ENCODE assay signal across 15 cellular contexts in the genomic region with DNA sequence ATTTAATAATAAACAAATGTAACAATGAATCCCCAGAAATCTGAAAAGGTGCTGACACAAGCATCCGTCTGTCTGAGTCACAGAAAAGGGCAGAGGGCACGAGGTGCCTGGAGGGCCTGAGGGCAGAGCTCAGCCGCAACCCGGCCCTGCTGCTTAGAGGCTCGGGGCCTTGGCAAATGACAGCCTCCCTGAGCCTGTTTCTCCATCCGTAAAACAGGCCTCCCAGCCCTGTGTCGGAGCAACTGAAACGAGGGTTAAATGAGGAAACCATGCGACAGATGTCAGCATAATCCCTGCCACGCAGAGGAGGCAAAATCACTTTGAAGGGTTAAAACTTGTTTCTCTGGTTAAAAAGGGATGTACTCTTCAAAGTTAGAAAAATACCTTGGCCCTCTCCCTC. TPM values are rescaled to one million over a fixed set of nuclear protein-coding genes. Genes with fewer than 3 reads are reported as not detected.
DNase-seq lines count a peak whose midpoint lies in the region; ATAC-seq and TF ChIP-seq lines count a peak whose summit lies in the region.
"Had no signal": no experiment of that assay in that cellular context is flagged by ENCODE, and none has a peak within 500 bp of the region (broad histone marks: within the 10 kb centered on the region; RNA-seq: fewer than 3 reads in every experiment).

No MANE protein-coding gene starts in this region.

- H3K9me3 ChIP-seq in PC-3 (ENCODE audit: low read length), result no peaks in the 10 kb centered on the region
- peaks cover 3% of the 10 kb centered on the region for H3K9me3 ChIP-seq in trophoblast cell (ENCODE audit: insufficient read depth, low read depth, low read length)
- H3K9me3 ChIP-seq: Caco-2, ovary, suprapubic skin had no signal

- H3K9ac ChIP-seq in PC-3 (ENCODE audit: low read length) (no peak overlapping the region), trophoblast cell (ENCODE audit: low read length) (no peak overlapping the region)

- H3K4me1 ChIP-seq in PC-3 (ENCODE audit: insufficient read depth, low read length) (peaks cover 14% of the 10 kb centered on the region), trophoblast cell (ENCODE audit: control insufficient read depth in 1 of 2, insufficient read depth in 2 of 2, low read length in 2 of 2) (peaks cover 9 to 11% of the 10 kb centered on the region in 2 experiments)

- no peak overlapping the region for H3K4ac ChIP-seq in trophoblast cell (ENCODE audit: low read depth, low read length)

- H3K79me2 ChIP-seq in PC-3 (ENCODE audit: low read length) (no peaks in the 10 kb centered on the region), trophoblast cell (ENCODE audit: control insufficient read depth, insufficient read depth, low read length, poor library complexity) (no peaks in the 10 kb centered on the region)

- no peaks in the 10 kb centered on the region for H4K20me1 ChIP-seq in PC-3 (ENCODE audit: low read length)

- TF ChIP-seq CTCF in PC-3 (conservative IDR thresholded peaks at IDR 0.05; ENCODE audit: low read depth, low read length), result no peak

- no peak overlapping the region for H3K4me3 ChIP-seq in PC-3 (ENCODE audit: low read length)
- H3K4me3 ChIP-seq in trophoblast cell (ENCODE audit: low read depth, low read length), result no peak overlapping the region
- H3K4me3 ChIP-seq: ovary, smooth muscle cell, suprapubic skin had no signal

- H3K4me2 ChIP-seq in PC-3 (ENCODE audit: low read length) (peak overlapping the region; percentile 42; the same call in 1 of the 2 replicates), trophoblast cell (ENCODE audit: low read length) (no peak overlapping the region)
- H3K4me2 ChIP-seq: smooth muscle cell had no signal

- no peak overlapping the region for H2AK5ac ChIP-seq in trophoblast cell (ENCODE audit: low read length)

- H4K12ac ChIP-seq in trophoblast cell (ENCODE audit: low read depth, low read length), result no peak overlapping the region

- intact Hi-C loops in PC-3 (cut with micrococcal nuclease), result no loop called here

- no peak overlapping the region for H2BK12ac ChIP-seq in trophoblast cell (ENCODE audit: low read length)

- no peak overlapping the region for H3K14ac ChIP-seq in trophoblast cell (ENCODE audit: low read length)

- no peak overlapping the region for H2BK120ac ChIP-seq in trophoblast cell (ENCODE audit: insufficient read depth, low read length, poor library complexity)

- no peak overlapping the region for H3K18ac ChIP-seq in trophoblast cell (ENCODE audit: low read length)

- no peak overlapping the region for H2BK5ac ChIP-seq in trophoblast cell (ENCODE audit: low read depth, low read length, poor library complexity)

- H4K8ac ChIP-seq in trophoblast cell (ENCODE audit: low read depth, low read length), result no peak overlapping the region

- H3F3A ChIP-seq in PC-3 (ENCODE audit: low read length, unreplicated experiment), result no peaks in the 10 kb centered on the region

- H4K91ac ChIP-seq in trophoblast cell (ENCODE audit: low read depth, low read length), result no peak overlapping the region

- no peaks in the 10 kb centered on the region for H3K9me2 ChIP-seq in PC-3 (replicated peaks; ENCODE audit: low read length)

- H3K23ac ChIP-seq in trophoblast cell (ENCODE audit: low read length), result no peak overlapping the region

- ATAC-seq in PC-3 (peak; percentile 90), HG03439 (IDR thresholded peaks at IDR 0.05; ENCODE audit: unreplicated experiment) (no peak)

- no TSS peak for BruUV-seq in PC-3 (replicated peaks; lab: Mats Ljungman, UMichigan)

- H3K27me3 ChIP-seq in PC-3 (ENCODE audit: low read length) (no peaks in the 10 kb centered on the region), trophoblast cell (ENCODE audit: insufficient read depth, low read length) (no peaks in the 10 kb centered on the region)
- H3K27me3 ChIP-seq: ovary, suprapubic skin had no signal

- H3K36me3 ChIP-seq in PC-3 (ENCODE audit: low read depth, low read length) (no peaks in the 10 kb centered on the region), trophoblast cell (ENCODE audit: control insufficient read depth in 1 of 2, insufficient read depth in 2 of 2, low read length in 2 of 2) (peaks cover 12 to 14% of the 10 kb centered on the region in 2 experiments)
- H3K36me3 ChIP-seq: ovary had no signal

- POLR2A ChIA-PET in PC-3 (lab: Charles Lee; ENCODE audit: unreplicated experiment), result interaction anchor here (0.7 kb wide), 1 partner anchor 34 kb away, joined by 5 read pairs; no protein-coding TSS in a partner anchor

- CTCF ChIA-PET in PC-3 (lab: Charles Lee), result no interaction called here

- peak overlapping the region; percentile 61 for H3K27ac ChIP-seq in PC-3 (ENCODE audit: low read length)
- no peak overlapping the region for H3K27ac ChIP-seq in trophoblast cell (ENCODE audit: low read depth, low read length)
- H3K27ac ChIP-seq: ovary, suprapubic skin had no signal

- no CpG with 5 or more reads among the region's 10 CpGs for WGBS in trophoblast cell (ENCODE audit: extremely low coverage, insufficient coverage, insufficient read length)

- no peaks in the 10 kb centered on the region for H3K79me1 ChIP-seq in trophoblast cell (ENCODE audit: low read length)

- peak; percentile 97 for DNase-seq in ELR (ENCODE audit: low read depth)
- peak; percentile 83 for DNase-seq in PC-3
- DNase-seq in epidermal melanocyte (ENCODE audit: insufficient read length, low spot score), result peak; percentile 87
- peak; percentile 29 to 50 for DNase-seq in trophoblast cell
- no peak for DNase-seq in activated T-cell treated with anti-CD3 and anti-CD28 coated beads for 4 hours
- DNase-seq in dedifferentiated amniotic fluid mesenchymal stem cell (ENCODE audit: extremely low spot score), result no peak
- DNase-seq in amygdala (lab: John Stamatoyannopoulos, UW), result no peak
- DNase-seq: activated CD4-positive, alpha-beta T cell treated with anti-CD3 and anti-CD28 coated beads, Interleukin-2, amount 50 U/mL, for 4 hours; Caco-2; NCI-H1930; ovary; T-helper 1 cell had no signal

- H2AFZ ChIP-seq in PC-3 (ENCODE audit: low read length) (no peak overlapping the region), trophoblast cell (ENCODE audit: insufficient read depth, low read length, poor library complexity) (no peak overlapping the region)

RNA-seq across cellular contexts. Expression of gene NUDT1, which starts 24.9 kb away (rescaled TPM):
- total RNA-seq in PC-3 (2014; rRNA removed), result 58.5 and 59.3 TPM in 2 replicates
- 23.2 and 26.4 TPM in 2 replicates for polyA plus RNA-seq in trophoblast cell (2013)

RNA-seq across cellular contexts. Expression of gene MRM2, which starts 24.9 kb away (rescaled TPM):
- 42.6 and 42.9 TPM in 2 replicates for total RNA-seq in PC-3 (2014; rRNA removed)
- 21.4 and 22.1 TPM in 2 replicates for polyA plus RNA-seq in trophoblast cell (2013)

RNA-seq across cellular contexts. Expression of gene MAD1L1, which starts 34.2 kb away (rescaled TPM):
- total RNA-seq in PC-3 (2014; rRNA removed), result 88.4 and 146 TPM in 2 replicates
- 23.7 and 24.6 TPM in 2 replicates for polyA plus RNA-seq in trophoblast cell (2013)

RNA-seq across cellular contexts. Expression of gene SNX8, which starts 47.3 kb away (rescaled TPM):
- total RNA-seq in PC-3 (2014; rRNA removed), result 12.3 and 20.5 TPM in 2 replicates
- 16.1 and 16.4 TPM in 2 replicates for polyA plus RNA-seq in trophoblast cell (2013)

Comparison
In these comparisons a context has a peak if more than half of its experiments do, and no peak if none do; other contexts are left out.
1. DNase-seq: peak in ELR (single experiment), PC-3 (single experiment), epidermal melanocyte (single experiment) and trophoblast cell (2 of 2); none in activated T-cell treated with anti-CD3 and anti-CD28 coated beads for 4 hours (single experiment), dedifferentiated amniotic fluid mesenchymal stem cell (single experiment) and amygdala (0 of 56).